8 cellular contexts compared by ENCODE assay signal in the genomic region with DNA sequence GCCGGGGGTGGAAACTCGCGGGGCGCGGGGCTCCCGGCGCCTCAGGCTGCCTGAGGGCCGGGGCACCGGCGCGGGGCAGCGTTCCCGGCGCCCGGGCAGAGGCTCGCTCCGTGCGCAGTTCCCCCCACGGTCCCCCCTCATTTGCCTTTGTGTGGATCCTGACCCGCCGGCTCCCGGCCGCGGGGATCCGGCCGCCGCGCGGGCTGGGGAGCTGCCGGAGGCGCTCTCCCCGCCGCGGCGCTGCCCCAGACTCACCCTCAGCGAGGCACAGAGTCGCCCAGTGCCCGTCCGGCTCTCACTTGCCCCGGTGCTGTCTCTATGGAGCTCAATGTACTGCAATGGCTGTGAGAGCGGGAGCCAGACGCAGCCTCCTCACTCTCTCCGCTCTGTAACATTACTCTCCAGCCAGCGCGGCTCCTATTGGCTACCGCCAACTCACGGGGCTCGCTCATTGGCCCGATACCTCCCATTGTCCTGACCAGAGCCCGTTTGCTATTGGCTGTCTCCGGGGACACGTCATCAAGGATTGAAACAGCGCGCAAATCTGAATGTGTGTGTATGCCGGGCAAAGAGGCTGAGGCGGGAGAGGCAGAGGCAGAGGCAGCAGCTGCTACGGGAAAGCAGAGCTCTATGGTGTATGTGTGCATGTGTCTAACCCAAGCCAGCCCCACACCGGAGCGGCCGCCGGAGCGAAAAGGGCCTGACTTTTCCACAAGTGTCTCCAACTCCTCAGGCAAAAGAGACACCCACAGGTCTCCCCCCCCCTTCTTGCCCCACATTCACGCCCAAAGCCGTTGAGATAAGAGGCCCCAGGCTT. TPM values are rescaled to one million over a fixed set of nuclear protein-coding genes. Genes with fewer than 3 reads are reported as not detected.
DNase-seq lines count a peak whose midpoint lies in the region; ATAC-seq and TF ChIP-seq lines count a peak whose summit lies in the region.

A gene (minus strand): TSS at position 396 of the 817 bp plus-strand sequence. CDS start 2,256 bp downstream, outside the sequence.

- peaks cover 19% of the 10 kb centered on the region for H3K4me1 Mint-ChIP-seq in activated CD4-positive, alpha-beta T cell treated with anti-CD3 and anti-CD28 coated beads for 36 hours

- peak; percentile 87 for ATAC-seq in HG03442 (IDR thresholded peaks at IDR 0.05; ENCODE audit: unreplicated experiment)
- peak; percentile 93 for ATAC-seq in activated CD4-positive, alpha-beta T cell treated with anti-CD3 and anti-CD28 coated beads for 36 hours

- POLR2A ChIA-PET in activated CD4-positive, alpha-beta T cell treated with anti-CD3 and anti-CD28 coated beads for 36 hours (lab: Charles Lee): interaction anchor here (0.7 to 3.4 kb wide), 13 partner anchors 10 to 934 kb away, joined by 3 to 19 read pairs (median 4); a partner anchor contains a TSS

- H3K9me3 Mint-ChIP-seq in activated CD4-positive, alpha-beta T cell treated with anti-CD3 and anti-CD28 coated beads for 36 hours (ENCODE audit: low read depth): no peaks in the 10 kb centered on the region

- DNase-seq in Ammon's horn (ENCODE audit: low spot score) (peak; percentile 99), GM19238 (ENCODE audit: insufficient read length, low spot score) (peak; percentile 91), NCI-H524 (lab: John Stamatoyannopoulos, UW) (peak; percentile 100), choroid plexus epithelial cell (ENCODE audit: low read depth) (peak; percentile 100), kidney epithelial cell (ENCODE audit: low read depth) (peak; percentile 87)
- DNase-seq in activated CD4-positive, alpha-beta T cell treated with anti-CD3 and anti-CD28 coated beads for 36 hours: peak; percentile 98
- DNase-seq in stimulated activated CD4-positive, alpha-beta T cell treated with anti-CD3 and anti-CD28 coated beads, Interleukin-15, amount 100 ng/mL, for 48 hours (ENCODE audit: low read depth in 2 of 2): peak; percentile 94 to 97

- CTCF ChIA-PET in activated CD4-positive, alpha-beta T cell treated with anti-CD3 and anti-CD28 coated beads for 36 hours (lab: Charles Lee): interaction anchor here (1.3 kb wide), 1 partner anchor 331 kb away, joined by 3 read pairs; no protein-coding TSS in a partner anchor

- H3K27ac Mint-ChIP-seq in activated CD4-positive, alpha-beta T cell treated with anti-CD3 and anti-CD28 coated beads for 36 hours: peak within 1 kb of the TSS; percentile 98

- H3K4me3 ChIP-seq in choroid plexus epithelial cell (ENCODE audit: low read depth, low read length) (peak within 1 kb of the TSS; percentile 73), kidney epithelial cell (ENCODE audit: low read depth, low read length) (peak within 1 kb of the TSS; percentile 61)

- H3K27me3 Mint-ChIP-seq in activated CD4-positive, alpha-beta T cell treated with anti-CD3 and anti-CD28 coated beads for 36 hours: no peaks in the 10 kb centered on the region

- H3K36me3 ChIP-seq in kidney epithelial cell (ENCODE audit: control insufficient read depth, insufficient read depth, low read length): no peaks in the 10 kb centered on the region

- intact Hi-C loops in activated CD4-positive, alpha-beta T cell treated with anti-CD3 and anti-CD28 coated beads for 36 hours (cut with DNase I, micrococcal nuclease): loop anchor here (1.0 to 10.0 kb wide), 15 partner anchors 35 to 871 kb away; a partner anchor contains a TSS

- no peak for TF ChIP-seq CTCF in choroid plexus epithelial cell (conservative IDR thresholded peaks at IDR 0.05; ENCODE audit: low read depth, low read length)
- TF ChIP-seq CTCF in kidney epithelial cell (IDR thresholded peaks at IDR 0.05; ENCODE audit: insufficient read depth, low read length, poor library complexity, severe bottlenecking): no peak

- no peaks in the 10 kb centered on the region for H3K27me3 ChIP-seq in kidney epithelial cell (ENCODE audit: control insufficient read depth, insufficient read depth, low read length)

- peak within 1 kb of the TSS; percentile 86 for H3K4me3 Mint-ChIP-seq in activated CD4-positive, alpha-beta T cell treated with anti-CD3 and anti-CD28 coated beads for 36 hours

- peaks cover 30% of the 10 kb centered on the region for H3K36me3 Mint-ChIP-seq in activated CD4-positive, alpha-beta T cell treated with anti-CD3 and anti-CD28 coated beads for 36 hours (ENCODE audit: low read depth)

RNA-seq across cellular contexts. Expression of the gene that starts here (rescaled TPM):
- total RNA-seq in activated CD4-positive, alpha-beta T cell treated with anti-CD3 and anti-CD28 coated beads for 36 hours: 100 to 1,000 TPM; 764 to 851 TPM
- total RNA-seq in kidney epithelial cell: 346 and 448 TPM in 2 replicates

Comparison
In these comparisons a context has a peak if more than half of its experiments do, and no peak if none do; other contexts are left out.
1. Peak in every context shown above with its lines: DNase-seq, ATAC-seq and H3K4me3 ChIP-seq.